ENCODE assay signal across 8 cellular contexts in genomic region chr17:62552851-62553659, GRCh38.
DNase-seq lines count a peak whose midpoint lies in the region; ATAC-seq, FAIRE-seq and TF ChIP-seq lines count a peak whose summit lies in the region.
"Not testable (repeated sequence)": the region's sequence is repeated elsewhere in the genome, so short reads cannot be mapped to it uniquely, and the experiment has no call there.

No MANE protein-coding gene starts in this region.

- DNase-seq in DND-41 (peak; percentile 59), NCI-H82 (lab: John Stamatoyannopoulos, UW) (peak; percentile 64), dedifferentiated amniotic fluid mesenchymal stem cell (ENCODE audit: extremely low spot score) (peak; percentile 72)
- peak; percentile 43 for DNase-seq in activated CD4-positive, alpha-beta T cell treated with anti-CD3 and anti-CD28 coated beads for 36 hours
- not testable (repeated sequence) for DNase-seq in HepG2 (ENCODE audit: low spot score)

- intact Hi-C loops in activated CD4-positive, alpha-beta T cell treated with anti-CD3 and anti-CD28 coated beads for 36 hours (cut with DNase I, micrococcal nuclease) = loop anchor here (1.0 to 10.0 kb wide), 5 partner anchors 100 to 852 kb away; partner anchors contain the start of gene TANC2 (in 1 of the 2)
- intact Hi-C loops in HepG2 (cut with micrococcal nuclease; ENCODE audit: unreplicated experiment) = not testable (repeated sequence)

- peak; percentile 94 for FAIRE-seq in HepG2 (lab: Jason Lieb, UNC)

- H3K27ac ChIP-seq in DND-41 (ENCODE audit: low read length) = peak overlapping the region; percentile 77
- not testable (repeated sequence) for H3K27ac ChIP-seq in HepG2 (ENCODE audit: extremely low read length, insufficient read depth, low read length)

- H3K36me3 Mint-ChIP-seq in activated CD4-positive, alpha-beta T cell treated with anti-CD3 and anti-CD28 coated beads for 36 hours (ENCODE audit: low read depth) = peaks cover 16% of the 10 kb centered on the region
- peaks cover 21% of the 10 kb centered on the region for H3K36me3 Mint-ChIP-seq in stimulated activated memory B cell treated with anti-CD40 and anti-IgM and Interleukin-4, amounts not matched to agents 10 μg/mL and 1 μg/mL and 100 μg/mL, for 72 hours

- H3K4me1 Mint-ChIP-seq in activated CD4-positive, alpha-beta T cell treated with anti-CD3 and anti-CD28 coated beads for 36 hours = peaks cover 12% of the 10 kb centered on the region
- H3K4me1 Mint-ChIP-seq in stimulated activated memory B cell treated with anti-CD40 and anti-IgM and Interleukin-4, amounts not matched to agents 10 μg/mL and 1 μg/mL and 100 μg/mL, for 72 hours = peaks cover 16% of the 10 kb centered on the region

- WGBS in HepG2 (ENCODE audit: low lambda C conversion rate) = 10% methylated on average over 4 of the region's 4 CpGs

- BruUV-seq in HepG2 (replicated peaks; lab: Mats Ljungman, UMichigan) = not testable (repeated sequence)

- TF ChIP-seq POLR2A in HepG2 (IDR thresholded peaks at IDR 0.05; ENCODE audit: insufficient read depth in 1 of 2, low read depth in 2 of 2, low read length in 2 of 2) = not testable (repeated sequence)

- not testable (repeated sequence) for H4K20me1 ChIP-seq in DND-41 (ENCODE audit: insufficient read depth, low read length); HepG2 (ENCODE audit: insufficient read depth, low read length)

- H3K27me3 ChIP-seq in DND-41 (ENCODE audit: insufficient read depth, low read length, poor library complexity); HepG2 (ENCODE audit: control insufficient read depth in 1 of 2, insufficient read depth in 2 of 2, low read length in 2 of 2): not testable (repeated sequence)

- not testable (repeated sequence) for TF ChIP-seq EP300 in Ishikawa (IDR thresholded peaks at IDR 0.05; ENCODE audit: borderline replicate concordance); HepG2 (IDR thresholded peaks at IDR 0.05; ENCODE audit: low read depth in 2 of 2, low read length in 2 of 2); HepG2 (CRISPR knock-in tag; IDR thresholded peaks at IDR 0.05; ENCODE audit: borderline replicate concordance)

- peak; percentile 48 for TF ChIP-seq CTCF in DND-41 (IDR thresholded peaks at IDR 0.05; ENCODE audit: borderline replicate concordance, extremely low read depth, low read length, poor library complexity, severe bottlenecking)
- TF ChIP-seq CTCF in HepG2 (CRISPR knock-in tag; IDR thresholded peaks at IDR 0.05) = peak; percentile 73

- peak overlapping the region; percentile 79 for H3K27ac Mint-ChIP-seq in activated CD4-positive, alpha-beta T cell treated with anti-CD3 and anti-CD28 coated beads for 36 hours
- H3K27ac Mint-ChIP-seq in stimulated activated memory B cell treated with anti-CD40 and anti-IgM and Interleukin-4, amounts not matched to agents 10 μg/mL and 1 μg/mL and 100 μg/mL, for 72 hours = peak overlapping the region; percentile 74

- H3K79me2 ChIP-seq in DND-41 (ENCODE audit: insufficient read depth, low read length); HepG2 (ENCODE audit: insufficient read depth, low read length): not testable (repeated sequence)

- peak overlapping the region in 1 of 2 experiments; percentile 47; a peak in 1 of 4 replicates for H3K4me3 ChIP-seq in DND-41 (ENCODE audit: low read depth in 1 of 2, low read length in 2 of 2)
- not testable (repeated sequence) for H3K4me3 ChIP-seq in HepG2 (replicated peaks in 1 of 3; ENCODE audit: insufficient read depth in 1 of 3, low read depth in 2 of 3, low read length in 3 of 3)

- H2AFZ ChIP-seq in DND-41 (ENCODE audit: low read depth, low read length) = peak overlapping the region; percentile 61
- not testable (repeated sequence) for H2AFZ ChIP-seq in HepG2 (ENCODE audit: low read length)

- not testable (repeated sequence) for H3K27me3 Mint-ChIP-seq in activated CD4-positive, alpha-beta T cell treated with anti-CD3 and anti-CD28 coated beads for 36 hours; stimulated activated memory B cell treated with anti-CD40 and anti-IgM and Interleukin-4, amounts not matched to agents 10 μg/mL and 1 μg/mL and 100 μg/mL, for 72 hours

- peak overlapping the region; percentile 42 for H3K4me3 Mint-ChIP-seq in activated CD4-positive, alpha-beta T cell treated with anti-CD3 and anti-CD28 coated beads for 36 hours
- H3K4me3 Mint-ChIP-seq in stimulated activated memory B cell treated with anti-CD40 and anti-IgM and Interleukin-4, amounts not matched to agents 10 μg/mL and 1 μg/mL and 100 μg/mL, for 72 hours = not testable (repeated sequence)

- TF ChIP-seq RAD21 in Ishikawa (IDR thresholded peaks at IDR 0.05; ENCODE audit: low read depth) = peak; percentile 37
- TF ChIP-seq RAD21 in HepG2 (CRISPR knock-in tag; IDR thresholded peaks at IDR 0.05) = peak; percentile 34; the same call in 1 of the 2 replicates

- peak overlapping the region; percentile 38 for H3K9ac ChIP-seq in DND-41 (ENCODE audit: low read depth, low read length)
- H3K9ac ChIP-seq in HepG2 (ENCODE audit: insufficient read depth, low read depth, low read length) = not testable (repeated sequence)

- H3K36me3 ChIP-seq in DND-41 (ENCODE audit: insufficient read depth, low read length) (peaks cover 14% of the 10 kb centered on the region; the same call in 1 of the 2 replicates), HepG2 (replicated peaks in 1 of 2; ENCODE audit: control insufficient read depth in 1 of 2, insufficient read depth in 2 of 2, low read length in 2 of 2) (peaks cover 1 to 14% of the 10 kb centered on the region in 2 experiments; a peak in 3 of 5 replicates)

- not testable (repeated sequence) for H3K9me3 ChIP-seq in DND-41 (ENCODE audit: insufficient read depth, low read length, severe bottlenecking); HepG2 (ENCODE audit: low read length)

- H3K9me3 Mint-ChIP-seq in activated CD4-positive, alpha-beta T cell treated with anti-CD3 and anti-CD28 coated beads for 36 hours (ENCODE audit: low read depth); stimulated activated memory B cell treated with anti-CD40 and anti-IgM and Interleukin-4, amounts not matched to agents 10 μg/mL and 1 μg/mL and 100 μg/mL, for 72 hours: not testable (repeated sequence)

- peak overlapping the region; percentile 60 for H3K4me2 ChIP-seq in DND-41 (ENCODE audit: insufficient read depth, low read length)
- H3K4me2 ChIP-seq in HepG2 (ENCODE audit: low read depth, low read length) = not testable (repeated sequence)

- CTCF ChIA-PET in activated CD4-positive, alpha-beta T cell treated with anti-CD3 and anti-CD28 coated beads for 36 hours (lab: Charles Lee) = interaction anchor here (0.6 to 1.2 kb wide), 18 partner anchors 11 to 408 kb away, joined by 3 to 8 read pairs (median 3); no protein-coding TSS in a partner anchor
- CTCF ChIA-PET in HepG2 (lab: Yijun Ruan, JAX; ENCODE audit: low intra/inter-chr PET ratio, low total read pairs) = not testable (repeated sequence)

- not testable (repeated sequence) for H3K4me1 ChIP-seq in DND-41 (ENCODE audit: insufficient read depth, low read length); HepG2 (ENCODE audit: insufficient read depth, low read length)

- in situ Hi-C loops in HepG2 (cut with HindIII; ENCODE audit: extremely low pct_ligation_motif_present, low pct_unique_long_range_greater_than_20kb) = not testable (repeated sequence)

- POLR2A ChIA-PET in activated CD4-positive, alpha-beta T cell treated with anti-CD3 and anti-CD28 coated beads for 36 hours (lab: Charles Lee) = not testable (repeated sequence)
- POLR2A ChIA-PET in HepG2 (lab: Yijun Ruan, JAX) = interaction anchor here (1.1 kb wide), 1 partner anchor 12 kb away, joined by 4 read pairs; no protein-coding TSS in a partner anchor

- peak; percentile 96 for ATAC-seq in DND-41 (ENCODE audit: insufficient read depth, low read depth)
- ATAC-seq in GM21576 (IDR thresholded peaks at IDR 0.05; ENCODE audit: unreplicated experiment) = peak; percentile 87
- peak; percentile 93 for ATAC-seq in activated CD4-positive, alpha-beta T cell treated with anti-CD3 and anti-CD28 coated beads for 36 hours
- peak; percentile 86 for ATAC-seq in HepG2
- not testable (repeated sequence) for ATAC-seq in stimulated activated memory B cell treated with anti-CD40 and anti-IgM and Interleukin-4, amounts not matched to agents 10 μg/mL and 1 μg/mL and 100 μg/mL, for 72 hours

TF ChIP-seq in HepG2, 621 proteins besides CTCF, POLR2A, EP300 and RAD21:
- TF ChIP-seq STAG1 (CRISPR knock-in tag; IDR thresholded peaks at IDR 0.05) = peak; percentile 59
TF ChIP-seq in HepG2: peak in this region for 1; not testable (repeated sequence) for 620.
